In the genomic region with DNA sequence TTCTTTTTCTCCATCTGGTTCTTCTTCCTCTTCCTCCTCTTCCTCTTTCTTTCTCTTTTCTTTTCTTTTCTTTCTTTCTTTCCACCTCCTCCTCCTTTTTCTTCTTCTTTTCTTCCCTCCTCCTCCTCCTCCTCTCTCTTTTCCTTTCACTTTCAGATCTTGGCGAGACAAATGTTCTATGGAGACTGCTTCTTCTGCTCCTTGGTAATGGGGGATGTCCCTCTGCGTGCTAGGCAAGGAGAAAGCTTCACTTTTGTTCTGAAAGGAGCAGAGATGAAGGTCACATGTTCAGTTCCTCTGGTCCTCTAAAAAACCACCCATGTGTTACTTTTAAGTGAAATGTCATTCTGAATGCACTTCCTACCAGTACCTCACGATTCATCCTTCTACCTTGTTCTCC, we compare ENCODE assay signal across 12 cellular contexts. TPM values are rescaled to one million over a fixed set of nuclear protein-coding genes. Genes with fewer than 3 reads are reported as not detected.
DNase-seq lines count a peak whose midpoint lies in the region; ATAC-seq and TF ChIP-seq lines count a peak whose summit lies in the region.
"Had no signal": no experiment of that assay in that cellular context is flagged by ENCODE, and none has a peak within 500 bp of the region (broad histone marks: within the 10 kb centered on the region; RNA-seq: fewer than 3 reads in every experiment).

No MANE protein-coding gene starts in this region.

- intact Hi-C loops in adrenal gland (cut with DNase I) = no loop called here

- H3K9me3 Mint-ChIP-seq in T-cell (no peaks in the 10 kb centered on the region), progenitor cell of endocrine pancreas (ENCODE audit: low read depth) (peaks cover 17% of the 10 kb centered on the region)

- no peaks in the 10 kb centered on the region for H3K27me3 Mint-ChIP-seq in T-cell
- H3K27me3 Mint-ChIP-seq in progenitor cell of endocrine pancreas = no peaks in the 10 kb centered on the region

- H3K4me3 ChIP-seq in adrenal gland = no peak overlapping the region
- H3K4me3 ChIP-seq: stomach had no signal

- peaks cover 4 to 30% of the 10 kb centered on the region in 2 donors for H3K4me1 ChIP-seq in adrenal gland (replicated peaks in 1 of 2)

- peak; percentile 42 to 51 for ATAC-seq in activated CD4-positive, CD25-positive, alpha-beta regulatory T cell treated with anti-CD3 and anti-CD28 coated beads, Interleukin-2, amount 50 U/mL, for 24 hours
- peak; percentile 35 for ATAC-seq in HG02588 (IDR thresholded peaks at IDR 0.05; ENCODE audit: unreplicated experiment)
- peak in 1 of 4 experiments; percentile 32 for ATAC-seq in T-cell (replicated peaks in 1 of 4)

- H3K36me3 ChIP-seq in adrenal gland (replicated peaks in 1 of 2) = no peaks in the 10 kb centered on the region

- no peak for DNase-seq in activated CD4-positive, CD25-positive, alpha-beta regulatory T cell treated with anti-CD3 and anti-CD28 coated beads, Interleukin-2, amount 50 U/mL, for 72 hours
- DNase-seq in T-cell (no peak), progenitor cell of endocrine pancreas (ENCODE audit: low spot score, unreplicated experiment) (no peak), adrenal gland (no peak), SKM-1 (lab: John Stamatoyannopoulos, UW; ENCODE audit: unreplicated experiment) (no peak), NCI-H2029 (lab: John Stamatoyannopoulos, UW) (no peak)
- DNase-seq: kidney glomerular epithelial cell, NCI-H2107, stomach had no signal

- H3K36me3 Mint-ChIP-seq in T-cell = no peaks in the 10 kb centered on the region
- H3K36me3 Mint-ChIP-seq in progenitor cell of endocrine pancreas (ENCODE audit: insufficient read depth) = peaks cover 5% of the 10 kb centered on the region

- POLR2A ChIA-PET in T-cell (lab: Charles Lee) = no interaction called here

- H3K27ac ChIP-seq in adrenal gland = no peak overlapping the region
- H3K27ac ChIP-seq: 22Rv1, stomach had no signal

- H3K9me3 ChIP-seq in adrenal gland (replicated peaks in 1 of 3) = no peaks in the 10 kb centered on the region
- H3K9me3 ChIP-seq: stomach had no signal

- TF ChIP-seq CTCF in progenitor cell of endocrine pancreas (IDR thresholded peaks at IDR 0.05; ENCODE audit: unreplicated experiment) (no peak), adrenal gland (IDR thresholded peaks at IDR 0.05) (no peak)

- H3K4me3 Mint-ChIP-seq in T-cell = peak overlapping the region; percentile 52 to 92 (median 65)
- no peak overlapping the region for H3K4me3 Mint-ChIP-seq in progenitor cell of endocrine pancreas (ENCODE audit: low read depth)

- no peaks in the 10 kb centered on the region for H3K27me3 ChIP-seq in adrenal gland

- 59 to 67% (median 63%) methylated on average over 3 of the region's 3 CpGs for WGBS in adrenal gland, 4 donors

- TF ChIP-seq POLR2A in adrenal gland (IDR thresholded peaks at IDR 0.05) = no peak

- peak overlapping the region; percentile 91 to 96 for H3K27ac Mint-ChIP-seq in T-cell
- peak overlapping the region; percentile 29 for H3K27ac Mint-ChIP-seq in progenitor cell of endocrine pancreas

- H3K4me1 Mint-ChIP-seq in T-cell (peaks cover 60 to 76% (median 65%) of the 10 kb centered on the region in 3 donors), progenitor cell of endocrine pancreas (ENCODE audit: low read depth) (no peaks in the 10 kb centered on the region)

- CTCF ChIA-PET in T-cell (lab: Charles Lee) = no interaction called here

RNA-seq across cellular contexts. Expression of a gene that starts 33.2 kb away (rescaled TPM):
- total RNA-seq in T-cell (10 to 100 TPM; 28.6 to 39.9 (median 33.8) TPM), progenitor cell of endocrine pancreas (48.6 and 49.3 TPM in 2 replicates), adrenal gland (10 to 100 TPM; 14.7 to 76.5 (median 44.6) TPM)
- 10 to 100 TPM; 22.4 to 98.5 (median 24.1) TPM for polyA plus RNA-seq in adrenal gland
